Comparison of ENCODE assay signal across 14 cellular contexts in the genomic region with DNA sequence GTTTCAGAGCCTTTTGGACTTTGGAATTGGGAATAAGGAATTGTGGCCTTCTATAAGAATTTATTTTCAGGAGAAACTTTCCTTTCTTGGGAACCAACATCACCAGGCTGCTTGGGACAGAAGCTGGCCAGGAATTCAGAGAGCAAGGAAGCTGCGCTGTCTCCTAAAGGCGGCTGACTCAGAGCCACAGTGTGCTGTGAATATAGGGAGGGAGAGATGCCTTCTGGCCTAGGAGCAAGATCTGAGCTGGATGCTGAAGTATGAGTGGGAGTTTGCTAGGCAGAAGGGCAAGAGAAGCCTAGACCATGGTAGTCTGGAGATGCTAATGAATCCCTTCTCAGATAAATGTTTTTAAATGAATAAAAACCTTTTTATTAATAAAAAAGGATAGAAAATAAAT.
"Had no signal": no experiment of that assay in that cellular context is flagged by ENCODE, and none has a peak within 500 bp of the region (broad histone marks: within the 10 kb centered on the region; RNA-seq: fewer than 3 reads in every experiment).

No MANE protein-coding gene starts in this region.

- DNase-seq: activated CD4-positive, alpha-beta T cell treated with anti-CD3 and anti-CD28 coated beads, Interleukin-2, amount 50 U/mL, for 1 hour; activated CD4-positive, CD25-positive, alpha-beta regulatory T cell; activated naive CD4-positive, alpha-beta T cell treated with Interleukin-2 at 50 U/mL for 16 hours; aorta; caudate nucleus; colonic mucosa; effector CD4-positive, alpha-beta T cell; esophagus squamous epithelium; islet precursor cell; left lung; mucosa of descending colon; naive thymus-derived CD4-positive, alpha-beta T cell; pancreas; T-helper 2 cell had no signal

- H3K9me3 ChIP-seq: colonic mucosa, esophagus squamous epithelium, left lung, mucosa of descending colon, pancreas had no signal

- H3K27ac ChIP-seq: colonic mucosa, esophagus squamous epithelium, left lung, pancreas had no signal

- H3K27me3 ChIP-seq: colonic mucosa had no signal

- H3K4me3 ChIP-seq: colonic mucosa, esophagus squamous epithelium, left lung, mucosa of descending colon, pancreas had no signal

- H3K4me1 ChIP-seq: colonic mucosa, esophagus squamous epithelium, left lung, pancreas had no signal

- H3K36me3 ChIP-seq: colonic mucosa, esophagus squamous epithelium, left lung, pancreas had no signal
